ENCODE assay signal across 25 cellular contexts in genomic region chr18:47799376-47799775, GRCh38.
"Had no signal": no experiment of that assay in that cellular context is flagged by ENCODE, and none has a peak within 500 bp of the region (broad histone marks: within the 10 kb centered on the region; RNA-seq: fewer than 3 reads in every experiment).

No MANE protein-coding gene starts in this region.

- H3K4me3 Mint-ChIP-seq: activated CD4-positive, alpha-beta memory T cell treated with anti-CD3 and anti-CD28 coated beads for 36 hours; activated CD4-positive, alpha-beta T cell treated with anti-CD3 and anti-CD28 coated beads, Interleukin-2, amount 10 ng/mL, durations not matched to agents 7 days and 5 days; activated naive CD4-positive, alpha-beta T cell treated with anti-CD3 and anti-CD28 coated beads for 36 hours; activated naive CD8-positive, alpha-beta T cell treated with anti-CD3 and anti-CD28 coated beads for 36 hours; activated T-cell treated with anti-CD3 and anti-CD28 coated beads, Interleukin-2, amount 50 U/mL, for 4 hours; T-cell had no signal

- H3K27ac ChIP-seq: brain microvascular endothelial cell, cardiac muscle cell, SK-N-MC had no signal

- H3K27me3 Mint-ChIP-seq: activated CD4-positive, alpha-beta T cell treated with anti-CD3 and anti-CD28 coated beads, Interleukin-2, amount 10 ng/mL, durations not matched to agents 7 days and 5 days had no signal

- H3K4me1 Mint-ChIP-seq: activated CD4-positive, alpha-beta T cell treated with anti-CD3 and anti-CD28 coated beads, Interleukin-2, amount 10 ng/mL, durations not matched to agents 7 days and 5 days; activated naive CD8-positive, alpha-beta T cell treated with anti-CD3 and anti-CD28 coated beads for 36 hours; T-cell had no signal

- H3K4me3 ChIP-seq: cardiac muscle cell, K562, SK-N-MC had no signal

- H3K27ac Mint-ChIP-seq: activated CD4-positive, alpha-beta memory T cell treated with anti-CD3 and anti-CD28 coated beads for 36 hours; activated CD4-positive, alpha-beta T cell treated with anti-CD3 and anti-CD28 coated beads, Interleukin-2, amount 10 ng/mL, durations not matched to agents 7 days and 5 days; activated naive CD4-positive, alpha-beta T cell treated with anti-CD3 and anti-CD28 coated beads for 36 hours; activated naive CD8-positive, alpha-beta T cell treated with anti-CD3 and anti-CD28 coated beads for 36 hours; T-cell had no signal

- H3K36me3 Mint-ChIP-seq: activated CD4-positive, alpha-beta memory T cell treated with anti-CD3 and anti-CD28 coated beads for 36 hours; activated naive CD8-positive, alpha-beta T cell treated with anti-CD3 and anti-CD28 coated beads for 36 hours; T-cell had no signal

- H3K36me3 ChIP-seq: brain microvascular endothelial cell, cardiac muscle cell had no signal

- ATAC-seq: activated T-cell treated with anti-CD3 and anti-CD28 coated beads, Interleukin-2, amount 50 U/mL, for 4 hours; K562; T-cell had no signal

- H3K9me3 Mint-ChIP-seq: activated CD4-positive, alpha-beta memory T cell treated with anti-CD3 and anti-CD28 coated beads for 36 hours; activated CD4-positive, alpha-beta T cell treated with anti-CD3 and anti-CD28 coated beads, Interleukin-2, amount 10 ng/mL, durations not matched to agents 7 days and 5 days; activated naive CD4-positive, alpha-beta T cell treated with anti-CD3 and anti-CD28 coated beads for 36 hours; activated naive CD8-positive, alpha-beta T cell treated with anti-CD3 and anti-CD28 coated beads for 36 hours; activated T-cell treated with anti-CD3 and anti-CD28 coated beads, Interleukin-2, amount 50 U/mL, for 4 hours; T-cell had no signal

- DNase-seq: activated CD4-positive, alpha-beta memory T cell treated with anti-CD3 and anti-CD28 coated beads for 36 hours; activated CD4-positive, alpha-beta T cell treated with anti-CD3 and anti-CD28 coated beads, Interleukin-2, amount 10 ng/mL, durations not matched to agents 7 days and 5 days; activated CD4-positive, CD25-positive, alpha-beta regulatory T cell; activated CD8-positive, alpha-beta memory T cell treated with anti-CD3 and anti-CD28 coated beads for 24 hours; activated gamma-delta T cell; activated naive CD4-positive, alpha-beta T cell treated with anti-CD3 and anti-CD28 coated beads for 36 hours; activated naive CD8-positive, alpha-beta T cell treated with anti-CD3 and anti-CD28 coated beads for 36 hours; activated T-cell treated with anti-CD3 and anti-CD28 coated beads, Interleukin-2, amount 50 U/mL, for 4 hours; brain microvascular endothelial cell; Karpas-422; MM.1S; NCI-H1105; NCI-H1436; NCI-H1694 treated with DMSO at 0.1 percent for 48 hours; NCI-H2081 treated with DMSO at 0.1 percent for 48 hours; NCI-H226; NCI-H526; NCI-H82; SIG-M5; T-cell; T-helper 2 cell; T1000 had no signal
